31 cellular contexts compared by ENCODE assay signal in genomic region chr7:93551931-93552330, GRCh38. TPM values are rescaled to one million over a fixed set of nuclear protein-coding genes. Genes with fewer than 3 reads are reported as not detected.
"Had no signal": no experiment of that assay in that cellular context is flagged by ENCODE, and none has a peak within 500 bp of the region (broad histone marks: within the 10 kb centered on the region; RNA-seq: fewer than 3 reads in every experiment).

No MANE protein-coding gene starts in this region.

- H3K4me1 ChIP-seq: heart left ventricle, left lung, lower lobe of right lung, pancreas, prostate gland, right atrium auricular region, stomach, testis, thyroid gland, transverse colon, upper lobe of right lung had no signal

- H3K4me3 ChIP-seq: heart left ventricle, left lung, lower lobe of right lung, pancreas, prostate gland, right atrium auricular region, skin epidermis, stomach, testis, thyroid gland, transverse colon, upper lobe of right lung had no signal

- H3K27ac ChIP-seq: heart left ventricle, left lung, lower lobe of right lung, pancreas, prostate gland, right atrium auricular region, skin epidermis, stomach, testis, thyroid gland, transverse colon, upper lobe of right lung had no signal

- DNase-seq: heart left ventricle; hypothalamus; immature natural killer cell; kidney; left colon; left lung; lower lobe of right lung; mammary epithelial cell; mesenchymal stem cell; naive thymus-derived CD8-positive, alpha-beta T cell; nucleus accumbens; pancreas; posterior cingulate gyrus; stimulated activated CD4-positive, alpha-beta T cell treated with anti-CD3 and anti-CD28 coated beads, Interleukin-12 subunit alpha, Interleukin-12 subunit beta, amount 100 ng/mL, for 4 hours; stimulated activated CD4-positive, alpha-beta T cell treated with anti-CD3 and anti-CD28 coated beads, Interleukin-15, amount 100 ng/mL, for 24 hours; stimulated activated CD4-positive, alpha-beta T cell treated with anti-CD3 and anti-CD28 coated beads, Interleukin-2, amount 100 ng/mL, for 24 hours; stimulated activated CD4-positive, alpha-beta T cell treated with anti-CD3 and anti-CD28 coated beads, Interleukin-4, amount 100 ng/mL, for 1 hour; stimulated activated naive B cell treated with anti-CD40 and anti-IgM and Interleukin-4, amounts not matched to agents 10 μg/mL and 1 μg/mL and 100 μg/mL, for 72 hours; stimulated activated naive CD8-positive, alpha-beta T cell treated with anti-CD3 and anti-CD28 coated beads, Interleukin-15, Interleukin-2, amounts not matched to agents 100 U/mL and 50 U/mL, for 24 hours; stomach; testis; thyroid gland; transverse colon; upper lobe of right lung had no signal

- ATAC-seq: heart left ventricle; left colon; left lung; lower lobe of right lung; naive thymus-derived CD8-positive, alpha-beta T cell; pancreas; sciatic nerve; stimulated activated naive B cell treated with anti-CD40 and anti-IgM and Interleukin-4, amounts not matched to agents 10 μg/mL and 1 μg/mL and 100 μg/mL, for 72 hours; stimulated activated naive CD8-positive, alpha-beta T cell treated with anti-CD3 and anti-CD28 coated beads, Interleukin-15, Interleukin-2, amounts not matched to agents 100 U/mL and 50 U/mL, for 24 hours; upper lobe of right lung had no signal

- FAIRE-seq: islet of Langerhans, kidney, pancreas had no signal

- H3K9me3 ChIP-seq: heart left ventricle, left lung, lower lobe of right lung, pancreas, prostate gland, right atrium auricular region, stomach, testis, thyroid gland, transverse colon, upper lobe of right lung had no signal

- H3K36me3 ChIP-seq: heart left ventricle, left lung, lower lobe of right lung, pancreas, prostate gland, right atrium auricular region, stomach, thyroid gland, transverse colon, upper lobe of right lung had no signal

- H3K27me3 ChIP-seq: heart left ventricle, left lung, pancreas, right atrium auricular region, stomach, testis, thyroid gland, transverse colon, upper lobe of right lung had no signal

RNA-seq across cellular contexts. Expression of gene CALCR, which starts 22.6 kb away (rescaled TPM):
- total RNA-seq: left colon; mammary epithelial cell; naive thymus-derived CD8-positive, alpha-beta T cell; osteoblast; pancreas; stomach; transverse colon; upper lobe of right lung had no signal
- polyA plus RNA-seq: heart left ventricle; immature natural killer cell; liver; mammary epithelial cell; naive thymus-derived CD8-positive, alpha-beta T cell; stomach had no signal
